11 cellular contexts compared by ENCODE assay signal in genomic region chr1:94980049-94980908, GRCh38. TPM values are rescaled to one million over a fixed set of nuclear protein-coding genes. Genes with fewer than 3 reads are reported as not detected.
DNase-seq lines count a peak whose midpoint lies in the region; ATAC-seq lines count a peak whose summit lies in the region.
"Had no signal": no experiment of that assay in that cellular context is flagged by ENCODE, and none has a peak within 500 bp of the region (broad histone marks: within the 10 kb centered on the region; RNA-seq: fewer than 3 reads in every experiment).

No MANE protein-coding gene starts in this region.

- no peaks in the 10 kb centered on the region for H4K20me1 ChIP-seq in BLaER1 treated with 17β-estradiol and CSF1 and Interleukin-3, amounts not matched to agents 10 nM and 100 nM

- peak overlapping the region in 8 of 11 experiments; percentile 5 to 43 (median 20); a peak in 12 of 22 replicates for H3K4me2 ChIP-seq in BLaER1 treated with 17β-estradiol and CSF1 and Interleukin-3, amounts not matched to agents 10 nM and 100 nM

- peak overlapping the region in 1 of 11 experiments; percentile 9; a peak in 1 of 22 replicates for H3K27ac ChIP-seq in BLaER1 treated with 17β-estradiol and CSF1 and Interleukin-3, amounts not matched to agents 10 nM and 100 nM

- no peak overlapping the region for H3K4me3 ChIP-seq in BLaER1 treated with 17β-estradiol and CSF1 and Interleukin-3, amounts not matched to agents 10 nM and 100 nM
- H3K4me3 ChIP-seq in MG63 = no peak overlapping the region

- intact Hi-C loops in sciatic nerve (cut with DNase I) = no loop called here

- ATAC-seq in sciatic nerve (peak; percentile 14), GM21717 (IDR thresholded peaks at IDR 0.05; ENCODE audit: unreplicated experiment) (no peak), GM18498 (IDR thresholded peaks at IDR 0.05; ENCODE audit: unreplicated experiment) (no peak)

- no peaks in the 10 kb centered on the region for H3K27me3 ChIP-seq in BLaER1 treated with 17β-estradiol and CSF1 and Interleukin-3, amounts not matched to agents 10 nM and 100 nM
- no peaks in the 10 kb centered on the region for H3K27me3 ChIP-seq in MG63

- H3K9ac ChIP-seq in BLaER1 treated with 17β-estradiol and CSF1 and Interleukin-3, amounts not matched to agents 10 nM and 100 nM = no peak overlapping the region

- H3K36me3 ChIP-seq in BLaER1 treated with 17β-estradiol and CSF1 and Interleukin-3, amounts not matched to agents 10 nM and 100 nM = no peaks in the 10 kb centered on the region
- no peaks in the 10 kb centered on the region for H3K36me3 ChIP-seq in MG63

- H3K9me3 ChIP-seq in BLaER1 treated with 17β-estradiol and CSF1 and Interleukin-3, amounts not matched to agents 10 nM and 100 nM (replicated peaks in 1 of 11) = peaks cover 0 to 4% (median 0%) of the 10 kb centered on the region in 11 experiments; a peak in 2 of 22 replicates
- H3K9me3 ChIP-seq in MG63 = no peaks in the 10 kb centered on the region

- peaks cover 13 to 49% (median 43%) of the 10 kb centered on the region in 10 experiments for H3K4me1 ChIP-seq in BLaER1 treated with 17β-estradiol and CSF1 and Interleukin-3, amounts not matched to agents 10 nM and 100 nM

- peak; percentile 92 for DNase-seq in amniotic epithelial cell (ENCODE audit: low read depth)
- DNase-seq in hepatic stellate cell (ENCODE audit: low spot score) = peak; percentile 6
- no peak for DNase-seq in sciatic nerve (ENCODE audit: low spot score)
- no peak for DNase-seq in MG63
- no peak for DNase-seq in occipital lobe (lab: John Stamatoyannopoulos, UW)
- DNase-seq: activated naive CD4-positive, alpha-beta T cell treated with Interleukin-2 at 50 U/mL for 16 hours; dermis blood vessel endothelial cell; hypothalamus had no signal

RNA-seq across cellular contexts. Expression of gene CNN3, which starts 53.4 kb away (rescaled TPM):
- 419 TPM for total RNA-seq in sciatic nerve
- 129 and 169 TPM in 2 replicates for total RNA-seq in MG63 (2014; rRNA removed; shearing (Covaris generic); ENCODE audit: low replicate concordance)
- total RNA-seq in occipital lobe = 199 TPM

Comparison
In these comparisons a context has a peak if more than half of its experiments do, and no peak if none do; other contexts are left out.
1. DNase-seq: peak in amniotic epithelial cell (single experiment) and hepatic stellate cell (single experiment); none in sciatic nerve (single experiment), MG63 (single experiment) and occipital lobe (single experiment).